13 cellular contexts compared by ENCODE assay signal in the genomic region with DNA sequence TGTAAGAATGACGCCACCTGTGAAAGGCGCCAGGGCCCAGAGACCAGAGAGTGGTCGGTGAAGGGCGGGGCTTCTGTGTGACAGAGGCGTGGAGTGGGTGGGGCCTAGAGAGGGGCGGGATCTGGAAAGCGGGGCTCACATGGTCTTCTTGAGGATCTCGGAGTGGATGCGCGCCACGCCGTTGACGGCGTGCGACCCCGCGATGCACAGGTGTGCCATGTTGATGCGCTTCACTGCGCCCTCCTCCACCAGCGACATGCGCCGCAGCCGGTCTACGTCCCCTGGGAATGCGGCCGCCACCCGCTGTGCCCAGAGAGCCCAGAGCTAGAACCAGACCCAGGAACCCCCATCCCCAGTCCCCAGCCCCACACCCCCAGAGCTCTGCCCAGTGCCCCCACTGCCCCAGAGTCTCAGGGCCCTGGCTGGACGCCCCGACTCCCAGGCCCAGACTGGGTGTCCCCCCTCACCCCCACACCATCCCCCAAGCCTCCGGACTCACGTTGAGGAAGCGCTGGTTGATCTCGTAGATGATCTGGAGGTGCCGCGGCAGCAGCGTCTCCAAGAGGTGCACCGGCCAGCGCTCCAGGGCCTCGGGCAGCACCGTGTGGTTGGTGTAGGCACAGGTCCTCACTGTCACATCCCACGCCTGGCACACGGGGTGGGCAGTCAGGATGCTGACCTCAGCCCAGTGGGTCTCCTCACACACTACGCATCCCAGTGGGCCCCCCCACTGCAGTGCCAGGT. TPM values are rescaled to one million over a fixed set of nuclear protein-coding genes. Genes with fewer than 3 reads are reported as not detected.
"Had no signal": no experiment of that assay in that cellular context is flagged by ENCODE, and none has a peak within 500 bp of the region (broad histone marks: within the 10 kb centered on the region; RNA-seq: fewer than 3 reads in every experiment).

No MANE protein-coding gene starts in this region.

- H3K9me3 ChIP-seq: mucosa of descending colon, thyroid gland, uterus had no signal

- H3K9me3 Mint-ChIP-seq: activated naive CD4-positive, alpha-beta T cell treated with anti-CD3 and anti-CD28 coated beads for 36 hours; activated T-helper 17 cell treated with anti-CD3 and anti-CD28 coated beads, Interleukin-2, amount 50 U/mL, for 72 hours; naive thymus-derived CD8-positive, alpha-beta T cell had no signal

- H2AFZ ChIP-seq: hepatocyte had no signal

- H3K27ac ChIP-seq: coronary artery, hepatocyte, thyroid gland, uterus had no signal

- H3K4me2 ChIP-seq: hepatocyte had no signal

- H3K27me3 ChIP-seq: hepatocyte, thyroid gland, uterus had no signal

- H3K4me1 ChIP-seq: uterus had no signal

- H3K4me3 ChIP-seq: coronary artery, hepatocyte, mucosa of descending colon, thyroid gland, uterus had no signal

- ATAC-seq: activated T-helper 17 cell treated with anti-CD3 and anti-CD28 coated beads, Interleukin-2, amount 50 U/mL, for 72 hours; mucosa of descending colon; naive thymus-derived CD8-positive, alpha-beta T cell had no signal

- H3K27ac Mint-ChIP-seq: activated naive CD4-positive, alpha-beta T cell treated with anti-CD3 and anti-CD28 coated beads for 36 hours; activated T-helper 17 cell treated with anti-CD3 and anti-CD28 coated beads, Interleukin-2, amount 50 U/mL, for 72 hours; progenitor cell of endocrine pancreas had no signal

- DNase-seq: activated naive CD4-positive, alpha-beta T cell treated with anti-CD3 and anti-CD28 coated beads for 36 hours; caudate nucleus; effector CD4-positive, alpha-beta T cell; mucosa of descending colon; stimulated activated CD4-positive, alpha-beta T cell treated with anti-CD3 and anti-CD28 coated beads, Interleukin-4, amount 100 ng/mL, for 4 hours; thyroid gland; uterus had no signal

- H3K27me3 Mint-ChIP-seq: activated T-helper 17 cell treated with anti-CD3 and anti-CD28 coated beads, Interleukin-2, amount 50 U/mL, for 72 hours; naive thymus-derived CD8-positive, alpha-beta T cell had no signal

- H3K36me3 ChIP-seq: thyroid gland, uterus had no signal

- H3K4me3 Mint-ChIP-seq: activated naive CD4-positive, alpha-beta T cell treated with anti-CD3 and anti-CD28 coated beads for 36 hours; activated T-helper 17 cell treated with anti-CD3 and anti-CD28 coated beads, Interleukin-2, amount 50 U/mL, for 72 hours had no signal

- H3K79me2 ChIP-seq: hepatocyte had no signal

RNA-seq across cellular contexts. Expression of a gene that starts 30.6 kb away (rescaled TPM):
- total RNA-seq: lung microvascular endothelial cell had no signal
- polyA plus RNA-seq: naive thymus-derived CD8-positive, alpha-beta T cell had no signal
